8 cellular contexts compared by ENCODE assay signal in genomic region chr14:106875503-106875902, GRCh38.
DNase-seq lines count a peak whose midpoint lies in the region; ATAC-seq and TF ChIP-seq lines count a peak whose summit lies in the region.
"Had no signal": no experiment of that assay in that cellular context is flagged by ENCODE, and none has a peak within 500 bp of the region (broad histone marks: within the 10 kb centered on the region; RNA-seq: fewer than 3 reads in every experiment).

No MANE protein-coding gene starts in this region.

- H3K9me3 ChIP-seq in T-helper 17 cell (ENCODE audit: control insufficient read depth, low read length, poor library complexity, severe bottlenecking), result no peaks in the 10 kb centered on the region

- peaks cover 26% of the 10 kb centered on the region for H3K27me3 Mint-ChIP-seq in T-helper 17 cell
- peaks cover 27% of the 10 kb centered on the region for H3K27me3 Mint-ChIP-seq in T-helper 2 cell treated with Interferon-gamma antibody and Interleukin-4, amounts not matched to agents 5 μg/mL and 100 μg/mL, for 36 hours (ENCODE audit: low read depth)

- H3K9me3 Mint-ChIP-seq in T-helper 2 cell treated with Interferon-gamma antibody and Interleukin-4, amounts not matched to agents 5 μg/mL and 100 μg/mL, for 36 hours, result no peaks in the 10 kb centered on the region

- peak overlapping the region; percentile 16 for H3K27ac Mint-ChIP-seq in T-helper 17 cell
- no peak overlapping the region for H3K27ac Mint-ChIP-seq in T-helper 2 cell treated with Interferon-gamma antibody and Interleukin-4, amounts not matched to agents 5 μg/mL and 100 μg/mL, for 36 hours
- H3K27ac Mint-ChIP-seq: brain had no signal

- no peak overlapping the region for H3K4me3 Mint-ChIP-seq in T-helper 17 cell
- no peak overlapping the region for H3K4me3 Mint-ChIP-seq in T-helper 2 cell treated with Interferon-gamma antibody and Interleukin-4, amounts not matched to agents 5 μg/mL and 100 μg/mL, for 36 hours
- H3K4me3 Mint-ChIP-seq: brain had no signal

- peak; percentile 77 for TF ChIP-seq CTCF in GM12872 (IDR thresholded peaks at IDR 0.05; ENCODE audit: insufficient read depth, low read depth, low read length)

- DNase-seq in T-helper 17 cell (peak in 1 of 3 donors; percentile 25), myocyte (ENCODE audit: low read depth) (peak; percentile 27), NCI-H446 treated with DMSO at 0.1 percent for 48 hours (lab: John Stamatoyannopoulos, UW) (no peak)
- no peak for DNase-seq in T-helper 2 cell treated with Interferon-gamma antibody and Interleukin-4, amounts not matched to agents 5 μg/mL and 100 μg/mL, for 36 hours (ENCODE audit: low spot score)

- H3K4me1 Mint-ChIP-seq in T-helper 17 cell, result peaks cover 10% of the 10 kb centered on the region
- peaks cover 20% of the 10 kb centered on the region for H3K4me1 Mint-ChIP-seq in T-helper 2 cell treated with Interferon-gamma antibody and Interleukin-4, amounts not matched to agents 5 μg/mL and 100 μg/mL, for 36 hours (ENCODE audit: low read depth)
- H3K4me1 Mint-ChIP-seq: brain had no signal

- peak; percentile 44 for ATAC-seq in HG02759 (IDR thresholded peaks at IDR 0.05; ENCODE audit: unreplicated experiment)
- peak; percentile 50 for ATAC-seq in T-helper 17 cell
- no peak for ATAC-seq in GM18498 (IDR thresholded peaks at IDR 0.05; ENCODE audit: unreplicated experiment)

- no peaks in the 10 kb centered on the region for H3K36me3 Mint-ChIP-seq in T-helper 17 cell (ENCODE audit: low read depth)
- no peaks in the 10 kb centered on the region for H3K36me3 Mint-ChIP-seq in T-helper 2 cell treated with Interferon-gamma antibody and Interleukin-4, amounts not matched to agents 5 μg/mL and 100 μg/mL, for 36 hours (ENCODE audit: low read depth)
- H3K36me3 Mint-ChIP-seq: brain had no signal
